Comparison of ENCODE assay signal across 20 cellular contexts in the genomic region with DNA sequence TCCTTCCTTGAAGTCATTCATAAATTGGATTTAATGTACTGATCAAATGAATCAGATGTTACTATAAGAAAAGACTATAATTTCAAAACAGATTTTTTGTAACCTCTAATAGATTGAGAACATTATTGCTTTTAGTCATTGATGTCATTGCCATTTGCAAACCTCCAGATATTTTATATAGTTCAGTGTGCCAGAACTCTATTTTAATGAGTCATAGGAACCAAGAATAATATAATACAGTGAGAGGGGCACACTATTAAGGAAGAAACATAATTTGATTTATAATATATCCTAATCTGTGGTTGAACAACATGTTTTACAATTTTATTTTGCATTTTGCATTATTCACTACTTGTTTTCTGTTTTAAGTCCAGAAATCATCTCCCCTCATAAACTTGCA.
"Had no signal": no experiment of that assay in that cellular context is flagged by ENCODE, and none has a peak within 500 bp of the region (broad histone marks: within the 10 kb centered on the region; RNA-seq: fewer than 3 reads in every experiment).

No MANE protein-coding gene starts in this region.

- ATAC-seq: left colon; natural killer cell; stimulated activated memory B cell treated with anti-CD40 and anti-IgM and Interleukin-4, amounts not matched to agents 10 μg/mL and 1 μg/mL and 100 μg/mL, for 72 hours; upper lobe of right lung had no signal

- DNase-seq: cortex of kidney; dorsolateral prefrontal cortex; effector CD8-positive, alpha-beta T cell; immature natural killer cell; left colon; natural killer cell; posterior cingulate gyrus; sigmoid colon; spleen; stimulated activated CD4-positive, alpha-beta T cell treated with anti-CD3 and anti-CD28 coated beads, Interleukin-15, amount 100 ng/mL, for 24 hours; stimulated activated CD4-positive, alpha-beta T cell treated with anti-CD3 and anti-CD28 coated beads, Interleukin-1b, Interleukin-23, amount 100 ng/mL, for 48 hours; stimulated activated CD4-positive, alpha-beta T cell treated with anti-CD3 and anti-CD28 coated beads, Interleukin-4, amount 100 ng/mL, for 24 hours; testis; upper lobe of right lung had no signal

- H3K36me3 ChIP-seq: right atrium auricular region, sigmoid colon, spleen, tibial nerve, upper lobe of right lung, vagina had no signal

- H3K4me3 ChIP-seq: dorsolateral prefrontal cortex, right atrium auricular region, sigmoid colon, spleen, testis, tibial nerve, upper lobe of right lung, vagina had no signal

- H3K4me1 ChIP-seq: sigmoid colon, spleen, testis, upper lobe of right lung, vagina had no signal

- FAIRE-seq: frontal cortex, keratinocyte had no signal

- H3K9me3 ChIP-seq: right atrium auricular region, sigmoid colon, spleen, testis, tibial nerve, upper lobe of right lung, vagina had no signal

- H3K27ac ChIP-seq: dorsolateral prefrontal cortex, sigmoid colon, spleen, testis, tibial nerve, upper lobe of right lung, vagina had no signal

- H3K27me3 ChIP-seq: dorsolateral prefrontal cortex, right atrium auricular region, sigmoid colon, testis, tibial nerve, upper lobe of right lung, vagina had no signal
